Comparison of ENCODE assay signal across 8 cellular contexts in genomic region chr12:123364532-123365140, GRCh38. TPM values are rescaled to one million over a fixed set of nuclear protein-coding genes. Genes with fewer than 3 reads are reported as not detected.
A peak's percentile ranks its signal among the peaks of the same experiment; 100 is the strongest.
DNase-seq lines count a peak whose midpoint lies in the region; ATAC-seq and TF ChIP-seq lines count a peak whose summit lies in the region.

Gene SBNO1 (minus strand): TSS chr12:123364847. CDS start chr12:123350441, 14,406 bp downstream.

- TF ChIP-seq EP300 in ovary (IDR thresholded peaks at IDR 0.05), result no peak

- H3K4me2 ChIP-seq in DOHH2 (ENCODE audit: low read length), result peak within 1 kb of the TSS; percentile 92

- H3K4me1 ChIP-seq in DOHH2 (ENCODE audit: control insufficient read depth, low read length) (peaks cover 17% of the 10 kb centered on the region), ovary (ENCODE audit: insufficient read depth) (peaks cover 6% of the 10 kb centered on the region), thymus (ENCODE audit: control insufficient read depth, insufficient read depth, low read length) (peaks cover 7% of the 10 kb centered on the region)

- H3K36me3 ChIP-seq in DOHH2 (ENCODE audit: control insufficient read depth, low read length) (peaks cover 25% of the 10 kb centered on the region), H7 (replicated peaks; ENCODE audit: control insufficient read depth, insufficient read depth, low read length) (no peaks in the 10 kb centered on the region), ovary (no peaks in the 10 kb centered on the region), thymus (ENCODE audit: control insufficient read depth, insufficient read depth) (peaks cover 5% of the 10 kb centered on the region)

- no peaks in the 10 kb centered on the region for H3K9me3 ChIP-seq in DOHH2 (ENCODE audit: control insufficient read depth, insufficient read depth, low read length)
- H3K9me3 ChIP-seq in ovary, result no peaks in the 10 kb centered on the region
- H3K9me3 ChIP-seq in thymus (ENCODE audit: control insufficient read depth), result no peaks in the 10 kb centered on the region

- H3F3A ChIP-seq in DOHH2 (ENCODE audit: control insufficient read depth, insufficient read depth), result peaks cover 8% of the 10 kb centered on the region

- H3K27ac ChIP-seq in DOHH2 (ENCODE audit: low read depth, low read length) (peak within 1 kb of the TSS; percentile 94), ovary (peak within 1 kb of the TSS; percentile 83 to 93), thymus (ENCODE audit: low read depth) (peak within 1 kb of the TSS; percentile 95)

- intact Hi-C loops in head of caudate nucleus (cut with DNase I) (loop anchor here (2.0 kb wide), 1 partner anchor 24 kb away; no protein-coding TSS in a partner anchor), ovary (cut with DNase I) (loop anchor here in 2 of 4 donors (2.0 kb wide), 2 partner anchors 24 to 94 kb away; partner anchors contain the start of gene CDK2AP1 (in 1 of the 2))

- H3K79me2 ChIP-seq in DOHH2 (ENCODE audit: control insufficient read depth, low read length), result peaks cover 50% of the 10 kb centered on the region

- H3K9me2 ChIP-seq in DOHH2 (replicated peaks; ENCODE audit: control insufficient read depth, low read length), result no peaks in the 10 kb centered on the region

- H3K36me3 Mint-ChIP-seq in activated naive CD4-positive, alpha-beta T cell treated with anti-CD3 and anti-CD28 coated beads, Interleukin-2, amount 50 U/mL, for 72 hours, result peaks cover 0 to 8% of the 10 kb centered on the region in 2 donors

- peak; percentile 49 to 61 for ATAC-seq in activated naive CD4-positive, alpha-beta T cell treated with anti-CD3 and anti-CD28 coated beads, Interleukin-2, amount 50 U/mL, for 72 hours

- TF ChIP-seq POLR2A in ovary (IDR thresholded peaks at IDR 0.05), result peak; percentile 61

- H3K4me3 ChIP-seq in DOHH2 (ENCODE audit: low read length), result peak within 1 kb of the TSS; percentile 87
- H3K4me3 ChIP-seq in H7 (ENCODE audit: insufficient read depth, low read depth, low read length), result peak within 1 kb of the TSS; percentile 92
- peak within 1 kb of the TSS; percentile 67 for H3K4me3 ChIP-seq in ovary
- peak within 1 kb of the TSS; percentile 75 for H3K4me3 ChIP-seq in thymus (ENCODE audit: low read length)

- peak within 1 kb of the TSS; percentile 97 to 99 for H3K27ac Mint-ChIP-seq in activated naive CD4-positive, alpha-beta T cell treated with anti-CD3 and anti-CD28 coated beads, Interleukin-2, amount 50 U/mL, for 72 hours

- H3K9me3 Mint-ChIP-seq in activated naive CD4-positive, alpha-beta T cell treated with anti-CD3 and anti-CD28 coated beads, Interleukin-2, amount 50 U/mL, for 72 hours, result no peaks in the 10 kb centered on the region

- H4K20me1 ChIP-seq in DOHH2 (ENCODE audit: control insufficient read depth, insufficient read depth, low read depth, low read length), result peaks cover 15% of the 10 kb centered on the region; the same call in 1 of the 2 replicates

- H3K27me3 ChIP-seq in DOHH2 (ENCODE audit: control insufficient read depth, low read length), result no peaks in the 10 kb centered on the region
- H3K27me3 ChIP-seq in H7 (ENCODE audit: control insufficient read depth, insufficient read depth, low read length), result no peaks in the 10 kb centered on the region
- no peaks in the 10 kb centered on the region for H3K27me3 ChIP-seq in ovary
- no peaks in the 10 kb centered on the region for H3K27me3 ChIP-seq in thymus (ENCODE audit: control insufficient read depth, insufficient read depth)

- DNase-seq in H7 (peak; percentile 99), MV-4-11 (lab: John Stamatoyannopoulos, UW) (peak; percentile 80), SK-N-DZ (ENCODE audit: low spot score) (peak; percentile 89), head of caudate nucleus (peak; percentile 54 to 95 (median 88)), ovary (peak; percentile 93 to 95 (median 93))
- DNase-seq in activated naive CD4-positive, alpha-beta T cell treated with anti-CD3 and anti-CD28 coated beads, Interleukin-2, amount 50 U/mL, for 72 hours (ENCODE audit: low spot score in 2 of 2), result peak in 1 of 2 donors; percentile 85

- TF ChIP-seq CTCF in DOHH2 (IDR thresholded peaks at IDR 0.05; ENCODE audit: low read depth, low read length, poor library complexity, severe bottlenecking) (no peak), ovary (IDR thresholded peaks at IDR 0.05) (peak in 1 of 3 donors; percentile 10)

- WGBS in ovary, 3 donors, result 0 to 1% (median 0%) methylated on average over 23 to 53 of the region's 58 CpGs
- 2% methylated on average over 48 of the region's 58 CpGs for WGBS in thymus

RNA-seq across cellular contexts. Expression of gene SBNO1, which starts in this region (rescaled TPM):
- 17.7 and 25.0 TPM in 2 replicates for total RNA-seq in H7 (2014; rRNA removed; shearing (Covaris generic))
- polyA plus RNA-seq in SK-N-DZ (2014; cell fraction: cytosol; rRNA removed), result 17.3 and 21.6 TPM in 2 replicates
- polyA plus RNA-seq in SK-N-DZ (2014; cell fraction: nucleus; rRNA removed), result 10.0 and 13.6 TPM in 2 replicates
- 10 to 100 TPM; 58.4 to 88.6 TPM for total RNA-seq in activated naive CD4-positive, alpha-beta T cell treated with anti-CD3 and anti-CD28 coated beads, Interleukin-2, amount 50 U/mL, for 72 hours
- 10 to 100 TPM; 13.7 to 34.0 (median 27.2) TPM for total RNA-seq in ovary
- polyA plus RNA-seq in ovary (10 to 100 TPM in 1 of 2 donors, 1 to 10 TPM in 1; 5.7 to 12.5 TPM), thymus (7.7 TPM)
